Comparison of ENCODE assay signal across 19 cellular contexts in genomic region chr11:69396051-69396947, GRCh38.
"Had no signal": no experiment of that assay in that cellular context is flagged by ENCODE, and none has a peak within 500 bp of the region (broad histone marks: within the 10 kb centered on the region; RNA-seq: fewer than 3 reads in every experiment).

No MANE protein-coding gene starts in this region.

- H3K4me3 ChIP-seq: body of pancreas, left lung, tibial nerve had no signal

- H3K9me3 ChIP-seq: body of pancreas, left lung, SK-N-SH had no signal

- H3K36me3 Mint-ChIP-seq: activated CD8-positive, alpha-beta memory T cell treated with anti-CD3 and anti-CD28 coated beads, Interleukin-2, amount 10 ng/mL, durations not matched to agents 7 days and 5 days; activated naive CD8-positive, alpha-beta T cell treated with anti-CD3 and anti-CD28 coated beads, Interleukin-2, amount 10 ng/mL, durations not matched to agents 7 days and 5 days; natural killer cell treated with Interleukin-12 subunit alpha and Interleukin-12 subunit beta and Interleukin-15 and Interleukin-18, amount 100 ng/mL, for 72 hours had no signal

- H3K9ac ChIP-seq: SK-N-SH had no signal

- H3K4me1 ChIP-seq: body of pancreas, left lung had no signal

- H3K27me3 Mint-ChIP-seq: activated CD8-positive, alpha-beta memory T cell treated with anti-CD3 and anti-CD28 coated beads, Interleukin-2, amount 10 ng/mL, durations not matched to agents 7 days and 5 days; stimulated activated naive CD8-positive, alpha-beta T cell treated with anti-CD3 and anti-CD28 coated beads, Interleukin-15, Interleukin-2, amounts not matched to agents 100 ng/mL and 50 ng/mL, for 24 hours had no signal

- ATAC-seq: activated CD8-positive, alpha-beta memory T cell treated with anti-CD3 and anti-CD28 coated beads, Interleukin-2, amount 10 ng/mL, durations not matched to agents 7 days and 5 days; body of pancreas; left lung; natural killer cell treated with Interleukin-12 subunit alpha and Interleukin-12 subunit beta and Interleukin-15 and Interleukin-18, amount 100 ng/mL, for 72 hours had no signal

- H3K27ac ChIP-seq: body of pancreas, left lung had no signal

- H3K9me3 Mint-ChIP-seq: activated naive CD8-positive, alpha-beta T cell treated with anti-CD3 and anti-CD28 coated beads, Interleukin-2, amount 10 ng/mL, durations not matched to agents 7 days and 5 days; natural killer cell treated with Interleukin-12 subunit alpha and Interleukin-12 subunit beta and Interleukin-15 and Interleukin-18, amount 100 ng/mL, for 72 hours; T-helper 2 cell treated with Interferon-gamma antibody and Interleukin-4, amounts not matched to agents 5 μg/mL and 100 μg/mL, for 36 hours had no signal

- H3K4me2 ChIP-seq: SK-N-SH had no signal

- H3K4me3 Mint-ChIP-seq: activated CD8-positive, alpha-beta memory T cell treated with anti-CD3 and anti-CD28 coated beads, Interleukin-2, amount 10 ng/mL, durations not matched to agents 7 days and 5 days; activated naive CD8-positive, alpha-beta T cell treated with anti-CD3 and anti-CD28 coated beads, Interleukin-2, amount 10 ng/mL, durations not matched to agents 7 days and 5 days; natural killer cell treated with Interleukin-12 subunit alpha and Interleukin-12 subunit beta and Interleukin-15 and Interleukin-18, amount 100 ng/mL, for 72 hours; stimulated activated naive CD8-positive, alpha-beta T cell treated with anti-CD3 and anti-CD28 coated beads, Interleukin-15, Interleukin-2, amounts not matched to agents 100 ng/mL and 50 ng/mL, for 24 hours; T-helper 2 cell treated with Interferon-gamma antibody and Interleukin-4, amounts not matched to agents 5 μg/mL and 100 μg/mL, for 36 hours had no signal

- DNase-seq: activated CD4-positive, alpha-beta T cell treated with anti-CD3 and anti-CD28 coated beads, Interleukin-2, amount 50 U/mL, for 48 hours; activated CD8-positive, alpha-beta memory T cell treated with anti-CD3 and anti-CD28 coated beads, Interleukin-2, amount 10 ng/mL, durations not matched to agents 7 days and 5 days; activated naive CD8-positive, alpha-beta T cell treated with anti-CD3 and anti-CD28 coated beads, Interleukin-2, amount 10 ng/mL, durations not matched to agents 7 days and 5 days; amygdala; caudate nucleus; foreskin melanocyte; hypothalamus; islet precursor cell; nucleus accumbens; retina; SK-N-SH; stimulated activated CD4-positive, alpha-beta T cell treated with anti-CD3 and anti-CD28 coated beads, Interleukin-15, amount 100 ng/mL, for 24 hours; stimulated activated CD4-positive, alpha-beta T cell treated with anti-CD3 and anti-CD28 coated beads, Interleukin-2, amount 100 ng/mL, for 48 hours had no signal

- H3K36me3 ChIP-seq: left lung, tibial nerve had no signal

- H3K27ac Mint-ChIP-seq: activated CD8-positive, alpha-beta memory T cell treated with anti-CD3 and anti-CD28 coated beads, Interleukin-2, amount 10 ng/mL, durations not matched to agents 7 days and 5 days; activated naive CD8-positive, alpha-beta T cell treated with anti-CD3 and anti-CD28 coated beads, Interleukin-2, amount 10 ng/mL, durations not matched to agents 7 days and 5 days; natural killer cell treated with Interleukin-12 subunit alpha and Interleukin-12 subunit beta and Interleukin-15 and Interleukin-18, amount 100 ng/mL, for 72 hours; stimulated activated naive CD8-positive, alpha-beta T cell treated with anti-CD3 and anti-CD28 coated beads, Interleukin-15, Interleukin-2, amounts not matched to agents 100 ng/mL and 50 ng/mL, for 24 hours; T-helper 2 cell treated with Interferon-gamma antibody and Interleukin-4, amounts not matched to agents 5 μg/mL and 100 μg/mL, for 36 hours had no signal

- H3K27me3 ChIP-seq: body of pancreas, left lung, tibial nerve had no signal
